18 cellular contexts compared by ENCODE assay signal in the genomic region with DNA sequence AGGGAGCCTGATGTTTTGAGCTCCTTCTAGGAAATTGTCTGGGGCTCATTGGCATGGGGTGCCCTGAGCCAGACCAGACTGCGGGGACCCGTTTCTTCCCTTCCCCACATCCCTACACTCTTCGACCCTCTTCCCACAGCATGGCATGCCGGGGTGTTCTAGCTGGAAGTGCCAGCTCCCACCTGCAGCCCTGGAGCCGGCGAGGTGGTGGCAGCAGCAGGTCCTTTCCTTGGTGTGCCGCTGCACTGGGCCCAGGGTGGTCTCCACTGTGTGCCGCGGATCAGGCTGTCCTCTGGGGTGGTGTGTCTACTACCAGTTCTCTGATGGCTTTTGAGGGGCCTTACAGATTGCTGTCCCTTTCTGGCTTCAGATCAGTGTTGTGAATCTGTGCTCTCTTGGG. TPM values are rescaled to one million over a fixed set of nuclear protein-coding genes. Genes with fewer than 3 reads are reported as not detected.
DNase-seq lines count a peak whose midpoint lies in the region; ATAC-seq, FAIRE-seq and TF ChIP-seq lines count a peak whose summit lies in the region.
"Had no signal": no experiment of that assay in that cellular context is flagged by ENCODE, and none has a peak within 500 bp of the region (broad histone marks: within the 10 kb centered on the region; RNA-seq: fewer than 3 reads in every experiment).

No MANE protein-coding gene starts in this region.

- H3K27ac Mint-ChIP-seq in Caco-2 (ENCODE audit: unreplicated experiment) (peak overlapping the region; percentile 32), astrocyte (ENCODE audit: unreplicated experiment) (no peak overlapping the region)
- H3K27ac Mint-ChIP-seq: CD4-positive, alpha-beta memory T cell had no signal

- H2AFZ ChIP-seq in GM23248 (0 out of 2 replicates have a peak overlapping the region, but pooled peaks have one; percentile 77), astrocyte (ENCODE audit: low read depth, low read length) (peak overlapping the region; percentile 1), osteoblast (ENCODE audit: low read length) (peak overlapping the region; percentile 90)

- H3K27ac ChIP-seq in GM23248 (no peak overlapping the region), astrocyte (ENCODE audit: low read depth, low read length) (no peak overlapping the region), osteoblast (ENCODE audit: low read depth, low read length) (no peak overlapping the region), brain microvascular endothelial cell (no peak overlapping the region)
- H3K27ac ChIP-seq: A549, C4-2B had no signal

- peaks cover 7% of the 10 kb centered on the region for H3F3A ChIP-seq in GM23248 (ENCODE audit: insufficient read depth)

- WGBS in GM23248 (ENCODE audit: low coverage in 1 of 2, low lambda C conversion rate in 2 of 2, missing lambda C conversion rate in 2 of 2), 2 experiments: 92% methylated on average over 7 to 9 of the region's 9 CpGs

- H3K4me3 ChIP-seq in Caco-2 (ENCODE audit: low read depth, low read length): no peak overlapping the region
- H3K4me3 ChIP-seq in GM23248: no peak overlapping the region
- no peak overlapping the region for H3K4me3 ChIP-seq in astrocyte (ENCODE audit: insufficient read depth, low read depth, low read length)
- no peak overlapping the region for H3K4me3 ChIP-seq in osteoblast (ENCODE audit: insufficient read depth, low read length)
- H3K4me3 ChIP-seq in brain microvascular endothelial cell (ENCODE audit: low read depth, low read length): no peak overlapping the region
- H3K4me3 ChIP-seq: A549 had no signal

- no peaks in the 10 kb centered on the region for H3K9me2 ChIP-seq in GM23248 (ENCODE audit: insufficient read depth)

- TF ChIP-seq CTCF in Caco-2 (IDR thresholded peaks at IDR 0.05; ENCODE audit: insufficient read depth in 1 of 2, low read depth in 1 of 2, low read length in 1 of 2, severe bottlenecking in 1 of 2, unreplicated experiment in 1 of 2) (no peak), astrocyte (IDR thresholded peaks at IDR 0.05; ENCODE audit: insufficient read depth, low read depth, low read length) (no peak), osteoblast (IDR thresholded peaks at IDR 0.05; ENCODE audit: extremely low read depth, low read depth, low read length) (no peak), brain microvascular endothelial cell (IDR thresholded peaks at IDR 0.05; ENCODE audit: low read depth, low read length, missing control alignments) (no peak)

- H3K79me2 ChIP-seq in GM23248 (ENCODE audit: insufficient read depth): no peaks in the 10 kb centered on the region
- no peaks in the 10 kb centered on the region for H3K79me2 ChIP-seq in astrocyte (ENCODE audit: insufficient read depth, low read length)
- H3K79me2 ChIP-seq in osteoblast (ENCODE audit: insufficient read depth, low read length): no peaks in the 10 kb centered on the region

- H3K4me3 Mint-ChIP-seq in Caco-2 (ENCODE audit: unreplicated experiment): no peak overlapping the region
- H3K4me3 Mint-ChIP-seq in astrocyte (ENCODE audit: unreplicated experiment): peak overlapping the region; percentile 1
- H3K4me3 Mint-ChIP-seq: H9 had no signal

- peaks cover 20% of the 10 kb centered on the region for H3K4me1 Mint-ChIP-seq in Caco-2 (ENCODE audit: low read depth, unreplicated experiment)
- H3K4me1 Mint-ChIP-seq in astrocyte (ENCODE audit: low read depth, unreplicated experiment): peaks cover 7% of the 10 kb centered on the region

- no peak for ATAC-seq in GM21529 (IDR thresholded peaks at IDR 0.05; ENCODE audit: unreplicated experiment)
- ATAC-seq in GM21786 (IDR thresholded peaks at IDR 0.05; ENCODE audit: unreplicated experiment): no peak
- ATAC-seq: A549 had no signal

- POLR2A ChIA-PET in Caco-2 (lab: Charles Lee): no interaction called here

- no peaks in the 10 kb centered on the region for H3K36me3 ChIP-seq in Caco-2 (ENCODE audit: control insufficient read depth, insufficient read depth, low read length)
- H3K36me3 ChIP-seq in GM23248 (ENCODE audit: low read depth): no peaks in the 10 kb centered on the region
- no peaks in the 10 kb centered on the region for H3K36me3 ChIP-seq in astrocyte (ENCODE audit: insufficient read depth, low read length)
- no peaks in the 10 kb centered on the region for H3K36me3 ChIP-seq in osteoblast (ENCODE audit: insufficient read depth, low read length)
- H3K36me3 ChIP-seq in brain microvascular endothelial cell (replicated peaks): no peaks in the 10 kb centered on the region
- H3K36me3 ChIP-seq: BE2C had no signal

- no TSS peak for BruUV-seq in Caco-2 (replicated peaks; lab: Mats Ljungman, UMichigan)

- H4K20me1 ChIP-seq in GM23248 (ENCODE audit: insufficient read depth) (no peaks in the 10 kb centered on the region), astrocyte (ENCODE audit: insufficient read depth, low read length) (no peaks in the 10 kb centered on the region), osteoblast (ENCODE audit: insufficient read depth, low read length) (no peaks in the 10 kb centered on the region)

- H3K9ac ChIP-seq in GM23248 (no peak overlapping the region), astrocyte (ENCODE audit: low read length) (no peak overlapping the region)

- H3K27me3 Mint-ChIP-seq in Caco-2 (ENCODE audit: insufficient read depth, unreplicated experiment): no peaks in the 10 kb centered on the region
- peaks cover 3% of the 10 kb centered on the region for H3K27me3 Mint-ChIP-seq in astrocyte (ENCODE audit: low read depth, unreplicated experiment)

- intact Hi-C loops in Caco-2 (cut with micrococcal nuclease; ENCODE audit: unreplicated experiment): loop anchor here (5.0 kb wide), 1 partner anchor 347 kb away; no protein-coding TSS in a partner anchor

- in situ Hi-C loops in GM23248 (cut with MboI): no loop called here
- in situ Hi-C loops in brain microvascular endothelial cell (cut with HindIII; ENCODE audit: low pct_ligation_motif_present, low sequenced_read_pairs): no loop called here

- no peak for FAIRE-seq in astrocyte (lab: Jason Lieb, UNC)
- FAIRE-seq: A549, GM19239 had no signal

- H3K9me3 ChIP-seq in Caco-2: no peaks in the 10 kb centered on the region
- H3K9me3 ChIP-seq in GM23248 (ENCODE audit: low read depth): no peaks in the 10 kb centered on the region
- no peaks in the 10 kb centered on the region for H3K9me3 ChIP-seq in astrocyte (ENCODE audit: insufficient read depth, low read depth, low read length)
- no peaks in the 10 kb centered on the region for H3K9me3 ChIP-seq in osteoblast (ENCODE audit: low read depth, low read length)
- H3K9me3 ChIP-seq: A549, BE2C had no signal

- H3K36me3 Mint-ChIP-seq in Caco-2 (ENCODE audit: insufficient read depth, unreplicated experiment) (peaks cover 5% of the 10 kb centered on the region), astrocyte (ENCODE audit: low read depth, unreplicated experiment) (no peaks in the 10 kb centered on the region)
- H3K36me3 Mint-ChIP-seq: CD4-positive, alpha-beta memory T cell had no signal

- H3K4me2 ChIP-seq in GM23248 (ENCODE audit: unreplicated experiment) (no peak overlapping the region), astrocyte (ENCODE audit: low read length) (peak overlapping the region; percentile 77), osteoblast (ENCODE audit: insufficient read depth, low read length) (no peak overlapping the region)
- H3K4me2 ChIP-seq: A549 had no signal

- CTCF ChIA-PET in Caco-2 (lab: Charles Lee): interaction anchor here (1.6 to 2.0 kb wide), 3 partner anchors 7 to 295 kb away, joined by 10 to 13 read pairs (median 10); a partner anchor contains a TSS

- H3K9me3 Mint-ChIP-seq in Caco-2 (ENCODE audit: unreplicated experiment) (no peaks in the 10 kb centered on the region), astrocyte (ENCODE audit: unreplicated experiment) (no peaks in the 10 kb centered on the region)
- H3K9me3 Mint-ChIP-seq: CD4-positive, alpha-beta memory T cell; H9 had no signal

- H3K27me3 ChIP-seq in Caco-2 (replicated peaks; ENCODE audit: control insufficient read depth, insufficient read depth, low read length) (no peaks in the 10 kb centered on the region), GM23248 (replicated peaks; ENCODE audit: insufficient read depth) (no peaks in the 10 kb centered on the region), astrocyte (ENCODE audit: insufficient read depth, low read length) (no peaks in the 10 kb centered on the region), osteoblast (ENCODE audit: insufficient read depth, low read length) (no peaks in the 10 kb centered on the region), brain microvascular endothelial cell (replicated peaks) (no peaks in the 10 kb centered on the region)
- H3K27me3 ChIP-seq: BE2C had no signal

- no peak for DNase-seq in Caco-2
- DNase-seq in GM23248: no peak
- DNase-seq in astrocyte (ENCODE audit: low read depth): no peak
- DNase-seq in osteoblast (ENCODE audit: insufficient read length, low spot score, missing footprints): no peak
- DNase-seq in brain microvascular endothelial cell: no peak
- DNase-seq: BE2C; CD4-positive, alpha-beta memory T cell; DND-41; GDM1; H9 had no signal

- peaks cover 15% of the 10 kb centered on the region for H3K4me1 ChIP-seq in Caco-2
- H3K4me1 ChIP-seq in GM23248 (ENCODE audit: insufficient read depth): peaks cover 36% of the 10 kb centered on the region
- H3K4me1 ChIP-seq in astrocyte (ENCODE audit: insufficient read depth, low read length): peaks cover 10% of the 10 kb centered on the region
- H3K4me1 ChIP-seq in osteoblast (ENCODE audit: insufficient read depth, low read length): peaks cover 22% of the 10 kb centered on the region
- H3K4me1 ChIP-seq: BE2C had no signal

RNA-seq across cellular contexts. Expression of a gene that starts 7.5 kb away (rescaled TPM):
- total RNA-seq in Caco-2 (2022) (35.0 and 37.9 TPM in 2 replicates), astrocyte (42.1 and 45.1 TPM in 2 replicates), osteoblast (35.1 and 39.1 TPM in 2 replicates)
- total RNA-seq in GM23248 (2014; rRNA removed; shearing (Covaris generic)): 37.7 and 46.0 TPM in 2 replicates
- 102 and 112 TPM in 2 replicates for polyA plus RNA-seq in GM23248 (2016; fragmentation: Nextera tagmentation; extraction: Ambion mirVana)

RNA-seq across cellular contexts. Expression of a gene that starts 10.3 kb away (rescaled TPM):
- 1.8 and 3.4 TPM in 2 replicates for total RNA-seq in Caco-2 (2022)
- not detected in 2 replicates for total RNA-seq in GM23248 (2014; rRNA removed; shearing (Covaris generic))
- polyA plus RNA-seq in GM23248 (2016; fragmentation: Nextera tagmentation; extraction: Ambion mirVana): not detected in 2 replicates
- 0.20 TPM in 1 of 2 replicates, not detected in the other for total RNA-seq in astrocyte
- total RNA-seq in osteoblast: not detected in 2 replicates
- total RNA-seq: CD4-positive, alpha-beta memory T cell; H9; HT-29 had no signal
- polyA plus RNA-seq: A549; AG04450; CD4-positive, alpha-beta memory T cell; IgD-negative memory B cell had no signal

RNA-seq across cellular contexts. Expression of a gene that starts 18.3 kb away (rescaled TPM):
- not detected in 2 replicates for total RNA-seq in Caco-2 (2022)
- 1.4 TPM in 1 of 2 replicates, not detected in the other for total RNA-seq in GM23248 (2014; rRNA removed; shearing (Covaris generic))
- polyA plus RNA-seq in GM23248 (2016; fragmentation: Nextera tagmentation; extraction: Ambion mirVana): 0.30 TPM in 1 of 2 replicates, not detected in the other
- total RNA-seq in astrocyte: not detected in 2 replicates
- under 0.01 and 0.29 TPM in 2 replicates for total RNA-seq in osteoblast
- total RNA-seq: CD4-positive, alpha-beta memory T cell; H9; HT-29 had no signal
- polyA plus RNA-seq: A549; CD4-positive, alpha-beta memory T cell; IgD-negative memory B cell had no signal

RNA-seq across cellular contexts. Expression of a gene that starts 52.4 kb away (rescaled TPM):
- total RNA-seq in Caco-2 (2022): 1.1 and 1.3 TPM in 2 replicates
- 8.2 and 9.8 TPM in 2 replicates for total RNA-seq in GM23248 (2014; rRNA removed; shearing (Covaris generic))
- 0.51 TPM in 2 replicates for polyA plus RNA-seq in GM23248 (2016; fragmentation: Nextera tagmentation; extraction: Ambion mirVana)
- total RNA-seq in astrocyte: 1.8 and 1.9 TPM in 2 replicates
- 14.8 and 16.2 TPM in 2 replicates for total RNA-seq in osteoblast
- total RNA-seq: CD4-positive, alpha-beta memory T cell had no signal
- polyA plus RNA-seq: CD4-positive, alpha-beta memory T cell; IgD-negative memory B cell had no signal

RNA-seq across cellular contexts. Expression of a gene that starts 52.4 kb away (rescaled TPM):
- total RNA-seq in Caco-2 (2022): 0.20 and 0.23 TPM in 2 replicates
- total RNA-seq in GM23248 (2014; rRNA removed; shearing (Covaris generic)): 1.0 TPM in 1 of 2 replicates, not detected in the other
- 0.15 TPM in 1 of 2 replicates, not detected in the other for polyA plus RNA-seq in GM23248 (2016; fragmentation: Nextera tagmentation; extraction: Ambion mirVana)
- total RNA-seq in astrocyte: 0.48 and 0.72 TPM in 2 replicates
- total RNA-seq in osteoblast: 0.36 and 0.59 TPM in 2 replicates
- total RNA-seq: HT-29 had no signal
- polyA plus RNA-seq: CD4-positive, alpha-beta memory T cell; IgD-negative memory B cell had no signal

Comparison
In these comparisons a context has a peak if more than half of its experiments do, and no peak if none do; other contexts are left out.
1. H2AFZ ChIP-seq: peak in every context shown above with its lines; median percentile 90 in osteoblast; 77 in GM23248; 1 in astrocyte.